11 cellular contexts compared by ENCODE assay signal in genomic region chr6:32186496-32186840, GRCh38. TPM values are rescaled to one million over a fixed set of nuclear protein-coding genes. Genes with fewer than 3 reads are reported as not detected.
A peak's percentile ranks its signal among the peaks of the same experiment; 100 is the strongest.
DNase-seq lines count a peak whose midpoint lies in the region; ATAC-seq and TF ChIP-seq lines count a peak whose summit lies in the region.
"Had no signal": no experiment of that assay in that cellular context is flagged by ENCODE, and none has a peak within 500 bp of the region (broad histone marks: within the 10 kb centered on the region; RNA-seq: fewer than 3 reads in every experiment).

No MANE protein-coding gene starts in this region.

- H3K4me1 Mint-ChIP-seq in CD14-positive monocyte (peaks cover 62% of the 10 kb centered on the region), endothelial cell (ENCODE audit: unreplicated experiment) (peaks cover 52% of the 10 kb centered on the region), progenitor cell of endocrine pancreas (ENCODE audit: low read depth) (peaks cover 40% of the 10 kb centered on the region)

- no peaks in the 10 kb centered on the region for H3K9me3 ChIP-seq in OCI-LY3 (ENCODE audit: insufficient read depth, low read length)

- peaks cover 39% of the 10 kb centered on the region for H3K4me1 ChIP-seq in OCI-LY3 (ENCODE audit: low read length)

- ATAC-seq in GM21515 (IDR thresholded peaks at IDR 0.05; ENCODE audit: unreplicated experiment) (no peak), HG03354 (IDR thresholded peaks at IDR 0.05; ENCODE audit: poor library complexity, severe bottlenecking, unreplicated experiment) (no peak)

- H3K79me2 ChIP-seq in OCI-LY3 (ENCODE audit: low read length): peaks cover 42% of the 10 kb centered on the region

- peaks cover 57 to 77% of the 10 kb centered on the region in 2 donors for H3K36me3 Mint-ChIP-seq in CD14-positive monocyte
- peaks cover 27% of the 10 kb centered on the region for H3K36me3 Mint-ChIP-seq in endothelial cell (ENCODE audit: low read depth, unreplicated experiment)
- peaks cover 14% of the 10 kb centered on the region for H3K36me3 Mint-ChIP-seq in progenitor cell of endocrine pancreas (ENCODE audit: insufficient read depth)

- peak overlapping the region; percentile 21 to 71 for H3K4me3 Mint-ChIP-seq in CD14-positive monocyte
- peak overlapping the region; percentile 87 for H3K4me3 Mint-ChIP-seq in endothelial cell (ENCODE audit: unreplicated experiment)
- peak overlapping the region; percentile 3 for H3K4me3 Mint-ChIP-seq in progenitor cell of endocrine pancreas (ENCODE audit: low read depth)

- intact Hi-C loops in CD14-positive monocyte (cut with micrococcal nuclease): no loop called here

- no peak overlapping the region for H3K4me3 ChIP-seq in OCI-LY3 (ENCODE audit: low read length)

- H3K9ac ChIP-seq in OCI-LY3 (ENCODE audit: low read length): no peak overlapping the region

- no peaks in the 10 kb centered on the region for H3K27me3 ChIP-seq in OCI-LY3 (ENCODE audit: low read depth, low read length)

- TF ChIP-seq CTCF in CD14-positive monocyte (IDR thresholded peaks at IDR 0.05): no peak
- TF ChIP-seq CTCF in OCI-LY3 (IDR thresholded peaks at IDR 0.05; ENCODE audit: low read depth, low read length): no peak
- TF ChIP-seq CTCF in endothelial cell (IDR thresholded peaks at IDR 0.05; ENCODE audit: unreplicated experiment): no peak
- TF ChIP-seq CTCF in progenitor cell of endocrine pancreas (IDR thresholded peaks at IDR 0.05; ENCODE audit: unreplicated experiment): no peak

- peak overlapping the region; percentile 76 for H3K27ac ChIP-seq in OCI-LY3 (ENCODE audit: low read length)
- H3K27ac ChIP-seq: VCaP had no signal

- no peak overlapping the region for H2AFZ ChIP-seq in OCI-LY3 (ENCODE audit: low read depth, low read length)

- no peaks in the 10 kb centered on the region for H4K20me1 ChIP-seq in OCI-LY3 (ENCODE audit: insufficient read depth, low read length)

- peaks cover 0 to 2% (median 1%) of the 10 kb centered on the region in 3 donors for H3K27me3 Mint-ChIP-seq in CD14-positive monocyte (ENCODE audit: low read depth in 3 of 3)
- H3K27me3 Mint-ChIP-seq in endothelial cell (ENCODE audit: unreplicated experiment): peaks cover 10% of the 10 kb centered on the region
- no peaks in the 10 kb centered on the region for H3K27me3 Mint-ChIP-seq in progenitor cell of endocrine pancreas

- 0 out of 2 replicates have a peak overlapping the region, but pooled peaks have one; percentile 44 for H3K4me2 ChIP-seq in OCI-LY3 (ENCODE audit: low read length)

- H3K36me3 ChIP-seq in OCI-LY3 (replicated peaks; ENCODE audit: low read depth, low read length): peaks cover 31% of the 10 kb centered on the region

- H3K27ac Mint-ChIP-seq in CD14-positive monocyte (peak overlapping the region; percentile 57 to 92 (median 85)), endothelial cell (ENCODE audit: unreplicated experiment) (peak overlapping the region; percentile 84), progenitor cell of endocrine pancreas (peak overlapping the region; percentile 91)

- H3K9me3 Mint-ChIP-seq in CD14-positive monocyte: no peaks in the 10 kb centered on the region
- no peaks in the 10 kb centered on the region for H3K9me3 Mint-ChIP-seq in endothelial cell (ENCODE audit: unreplicated experiment)
- H3K9me3 Mint-ChIP-seq in progenitor cell of endocrine pancreas (ENCODE audit: low read depth): no peaks in the 10 kb centered on the region

- no peak for DNase-seq in CD14-positive monocyte (ENCODE audit: low spot score)
- DNase-seq in endothelial cell (ENCODE audit: low spot score): no peak
- DNase-seq in progenitor cell of endocrine pancreas (ENCODE audit: low spot score, unreplicated experiment): no peak
- no peak for DNase-seq in HUDEP-2 (lab: John Stamatoyannopoulos, UW; ENCODE audit: unreplicated experiment in 76 of 76)
- no peak for DNase-seq in activated effector memory CD4-positive, alpha-beta T cell treated with anti-CD3 and anti-CD28 coated beads, Interleukin-2, amount 50 U/mL, for 16 hours
- DNase-seq: IMR-90, NCI-H510A had no signal

RNA-seq across cellular contexts. Expression of gene AGER, which starts 2.4 kb away (rescaled TPM):
- under 1 TPM in 1 of 2 donors, not detected in 1; 0.60 TPM for polyA plus RNA-seq in CD14-positive monocyte
- total RNA-seq in endothelial cell (ENCODE audit: unreplicated experiment) (42.2 TPM), progenitor cell of endocrine pancreas (28.5 and 29.9 TPM in 2 replicates)

RNA-seq across cellular contexts. Expression of gene PBX2, which starts 3.5 kb away (rescaled TPM):
- polyA plus RNA-seq in CD14-positive monocyte: 1 to 10 TPM; 1.9 to 4.0 TPM
- 308 TPM for total RNA-seq in endothelial cell (ENCODE audit: unreplicated experiment)
- total RNA-seq in progenitor cell of endocrine pancreas: 260 and 261 TPM in 2 replicates

RNA-seq across cellular contexts. Expression of gene GPSM3, which starts 6.0 kb away (rescaled TPM):
- 100 to 1,000 TPM in 1 of 2 donors, 10 to 100 TPM in 1; 86.1 to 101 TPM for polyA plus RNA-seq in CD14-positive monocyte
- total RNA-seq in endothelial cell (ENCODE audit: unreplicated experiment): 49.0 TPM
- total RNA-seq in progenitor cell of endocrine pancreas: 6.1 and 6.5 TPM in 2 replicates

RNA-seq across cellular contexts. Expression of gene RNF5, which starts 8.3 kb away (rescaled TPM):
- polyA plus RNA-seq in CD14-positive monocyte: 100 to 1,000 TPM in 1 of 2 donors, 10 to 100 TPM in 1; 83.5 to 108 TPM
- total RNA-seq in endothelial cell (ENCODE audit: unreplicated experiment): 44.4 TPM
- total RNA-seq in progenitor cell of endocrine pancreas: 91.2 and 92.2 TPM in 2 replicates

RNA-seq across cellular contexts. Expression of gene AGPAT1, which starts 10.6 kb away (rescaled TPM):
- polyA plus RNA-seq in CD14-positive monocyte: 10 to 100 TPM in 1 of 2 donors, 1 to 10 TPM in 1; 9.9 to 11.3 TPM
- total RNA-seq in endothelial cell (ENCODE audit: unreplicated experiment) (93.3 TPM), progenitor cell of endocrine pancreas (94.1 and 102 TPM in 2 replicates)

Comparison
In these comparisons a context has a peak if more than half of its experiments do, and no peak if none do; other contexts are left out.
1. H3K4me3 Mint-ChIP-seq: peak in every context shown above with its lines; median percentile 87 in endothelial cell; 46 in CD14-positive monocyte; 3 in progenitor cell of endocrine pancreas.